Comparison of ENCODE assay signal across 19 cellular contexts in genomic region chr13:22662771-22663170, GRCh38.
DNase-seq lines count a peak whose midpoint lies in the region; FAIRE-seq lines count a peak whose summit lies in the region.
"Had no signal": no experiment of that assay in that cellular context is flagged by ENCODE, and none has a peak within 500 bp of the region (broad histone marks: within the 10 kb centered on the region; RNA-seq: fewer than 3 reads in every experiment).

No MANE protein-coding gene starts in this region.

- DNase-seq in LHCN-M2 (ENCODE audit: low read depth) (peak; percentile 77), NCI-H226 (peak; percentile 65), amniotic epithelial cell (ENCODE audit: low read depth) (peak; percentile 57), urothelium cell line (ENCODE audit: low spot score) (peak; percentile 29), T1000 (lab: John Stamatoyannopoulos, UW) (no peak), kidney glomerular epithelial cell (lab: John Stamatoyannopoulos, UW) (no peak), COLO668 (lab: John Stamatoyannopoulos, UW; ENCODE audit: unreplicated experiment) (no peak)
- DNase-seq: AML-193; CD4-positive, alpha-beta T cell; DMS53; DND-41; H7; HFFc6; IMR-90 had no signal

- no peak for FAIRE-seq in urothelium cell line (lab: Jason Lieb, UNC)
- FAIRE-seq: A549, G401.6, GM12892, HTR-8/SVneo, K562 had no signal

Comparison
In these comparisons a context has a peak if more than half of its experiments do, and no peak if none do; other contexts are left out.
1. DNase-seq: peak in LHCN-M2 (single experiment), NCI-H226 (single experiment), amniotic epithelial cell (single experiment) and urothelium cell line (single experiment); none in T1000 (single experiment), kidney glomerular epithelial cell (single experiment) and COLO668 (single experiment).